Comparison of ENCODE assay signal across 15 cellular contexts in genomic region chr14:54746019-54746418, GRCh38.
DNase-seq lines count a peak whose midpoint lies in the region; FAIRE-seq and TF ChIP-seq lines count a peak whose summit lies in the region.
"Had no signal": no experiment of that assay in that cellular context is flagged by ENCODE, and none has a peak within 500 bp of the region (broad histone marks: within the 10 kb centered on the region; RNA-seq: fewer than 3 reads in every experiment).

No MANE protein-coding gene starts in this region.

- no peaks in the 10 kb centered on the region for H3K9me3 Mint-ChIP-seq in HFFc6
- H3K9me3 Mint-ChIP-seq: CD4-positive, alpha-beta T cell had no signal

- peaks cover 20% of the 10 kb centered on the region for H3K4me1 Mint-ChIP-seq in HFFc6 (ENCODE audit: low read depth)
- H3K4me1 Mint-ChIP-seq: B cell had no signal

- peaks cover 1% of the 10 kb centered on the region for H3K27me3 Mint-ChIP-seq in HFFc6 (ENCODE audit: insufficient read depth)
- H3K27me3 Mint-ChIP-seq: B cell; CD4-positive, alpha-beta T cell had no signal

- H3K27ac Mint-ChIP-seq in HFFc6 = peak overlapping the region; percentile 39; the same call in 1 of the 2 replicates
- H3K27ac Mint-ChIP-seq: B cell; CD4-positive, alpha-beta T cell had no signal

- DNase-seq in HFFc6 (no peak), choroid plexus epithelial cell (ENCODE audit: low read depth) (peak; percentile 36), midbrain (lab: John Stamatoyannopoulos, UW) (peak; percentile 9), urothelium cell line (ENCODE audit: low spot score) (no peak), iPS-NIHi11 (ENCODE audit: low spot score) (no peak)
- DNase-seq in activated CD8-positive, alpha-beta memory T cell treated with anti-CD3 and anti-CD28 coated beads for 24 hours = no peak
- no peak for DNase-seq in activated CD8-positive, alpha-beta memory T cell treated with anti-CD3 and anti-CD28 coated beads, Interleukin-2, amount 50 U/mL, for 48 hours
- DNase-seq: C1 segment of cervical spinal cord; Calu3; CD4-positive, alpha-beta T cell; DMS 273 treated with DMSO at 0.1 percent for 48 hours; GM23248 had no signal

- peak; percentile 37 for FAIRE-seq in urothelium cell line (lab: Jason Lieb, UNC)
- FAIRE-seq: A204.1, H54 had no signal

- TF ChIP-seq CTCF in HFFc6 (IDR thresholded peaks at IDR 0.05) (no peak), choroid plexus epithelial cell (conservative IDR thresholded peaks at IDR 0.05; ENCODE audit: low read depth, low read length) (no peak)

- H3K36me3 Mint-ChIP-seq in HFFc6 (ENCODE audit: low read depth) = peaks cover 46% of the 10 kb centered on the region

- H3K4me3 ChIP-seq in choroid plexus epithelial cell (ENCODE audit: low read depth, low read length) = no peak overlapping the region
- H3K4me3 ChIP-seq: GM23248 had no signal

- no peak overlapping the region for H3K4me3 Mint-ChIP-seq in HFFc6
- H3K4me3 Mint-ChIP-seq: B cell; CD4-positive, alpha-beta T cell had no signal

Comparison
In these comparisons a context has a peak if more than half of its experiments do, and no peak if none do; other contexts are left out.
1. DNase-seq: peak in choroid plexus epithelial cell (single experiment) and midbrain (single experiment); none in HFFc6 (single experiment), urothelium cell line (single experiment), activated CD8-positive, alpha-beta memory T cell treated with anti-CD3 and anti-CD28 coated beads for 24 hours (single experiment), activated CD8-positive, alpha-beta memory T cell treated with anti-CD3 and anti-CD28 coated beads, Interleukin-2, amount 50 U/mL, for 48 hours (single experiment) and iPS-NIHi11 (single experiment).